ENCODE assay signal across 9 cellular contexts in genomic region chr9:89549031-89549644, GRCh38. TPM values are rescaled to one million over a fixed set of nuclear protein-coding genes. Genes with fewer than 3 reads are reported as not detected.
DNase-seq lines count a peak whose midpoint lies in the region; ATAC-seq and TF ChIP-seq lines count a peak whose summit lies in the region.
"Had no signal": no experiment of that assay in that cellular context is flagged by ENCODE, and none has a peak within 500 bp of the region (broad histone marks: within the 10 kb centered on the region; RNA-seq: fewer than 3 reads in every experiment).

No MANE protein-coding gene starts in this region.

- H2AFZ ChIP-seq in PC-3 (ENCODE audit: low read length) (no peak overlapping the region), neural progenitor cell (replicated peaks) (no peak overlapping the region)

- H3F3A ChIP-seq in PC-3 (ENCODE audit: low read length, unreplicated experiment) (no peaks in the 10 kb centered on the region), neural progenitor cell (ENCODE audit: low read depth) (no peaks in the 10 kb centered on the region)

- H4K20me1 ChIP-seq in PC-3 (ENCODE audit: low read length) (no peaks in the 10 kb centered on the region), neural progenitor cell (ENCODE audit: low read depth) (no peaks in the 10 kb centered on the region)

- POLR2A ChIA-PET in PC-3 (lab: Charles Lee; ENCODE audit: unreplicated experiment), result interaction anchor here (0.6 kb wide), 1 partner anchor 29 kb away, joined by 4 read pairs; no protein-coding TSS in a partner anchor

- DNase-seq in Calu3, result peak; percentile 80
- peak in 56 of 76 experiments; percentile 3 to 76 (median 44) for DNase-seq in HUDEP-2 (lab: John Stamatoyannopoulos, UW; ENCODE audit: unreplicated experiment in 76 of 76)
- peak; percentile 64 for DNase-seq in PC-3
- peak; percentile 91 for DNase-seq in activated T-cell treated with anti-CD3 and anti-CD28 coated beads, Interleukin-2, amount 50 U/mL, for 24 hours
- peak; percentile 50 for DNase-seq in fibroblast of gingiva (ENCODE audit: low read depth)
- DNase-seq in neural progenitor cell (ENCODE audit: low spot score), result peak; percentile 77
- peak in 43 of 49 donors; percentile 19 to 85 (median 66) for DNase-seq in substantia nigra (lab: John Stamatoyannopoulos, UW)

- H3K27me3 Mint-ChIP-seq in Calu3 (ENCODE audit: unreplicated experiment), result no peaks in the 10 kb centered on the region
- H3K27me3 Mint-ChIP-seq in activated T-cell treated with anti-CD3 and anti-CD28 coated beads, Interleukin-2, amount 50 U/mL, for 24 hours, result no peaks in the 10 kb centered on the region
- H3K27me3 Mint-ChIP-seq in neural progenitor cell (ENCODE audit: insufficient read depth, low read depth), result peaks cover 2% of the 10 kb centered on the region
- H3K27me3 Mint-ChIP-seq: dendritic cell treated with granulocyte-macrophage colony-stimulating factor and Interleukin-4, amounts not matched to agents 40 ng/mL and 50 ng/mL, for 4 days had no signal

- H3K27ac ChIP-seq in PC-3 (ENCODE audit: low read length), result no peak overlapping the region
- H3K27ac ChIP-seq in neural progenitor cell, result no peak overlapping the region
- no peak overlapping the region for H3K27ac ChIP-seq in substantia nigra (ENCODE audit: low read depth, low read length, poor library complexity, severe bottlenecking)

- no peak overlapping the region for H3K27ac Mint-ChIP-seq in Calu3 (ENCODE audit: unreplicated experiment)
- peak overlapping the region; percentile 69 for H3K27ac Mint-ChIP-seq in activated T-cell treated with anti-CD3 and anti-CD28 coated beads, Interleukin-2, amount 50 U/mL, for 24 hours
- no peak overlapping the region for H3K27ac Mint-ChIP-seq in neural progenitor cell
- H3K27ac Mint-ChIP-seq: dendritic cell treated with granulocyte-macrophage colony-stimulating factor and Interleukin-4, amounts not matched to agents 40 ng/mL and 50 ng/mL, for 4 days had no signal

- H3K4me1 ChIP-seq in PC-3 (ENCODE audit: insufficient read depth, low read length), result no peaks in the 10 kb centered on the region
- no peaks in the 10 kb centered on the region for H3K4me1 ChIP-seq in neural progenitor cell

- H3K9me2 ChIP-seq in PC-3 (replicated peaks; ENCODE audit: low read length), result no peaks in the 10 kb centered on the region

- 0 out of 2 replicates have a peak overlapping the region, but pooled peaks have one; percentile 26 for H3K4me2 ChIP-seq in PC-3 (ENCODE audit: low read length)
- H3K4me2 ChIP-seq in neural progenitor cell, result no peak overlapping the region

- H3K9ac ChIP-seq in PC-3 (ENCODE audit: low read length) (no peak overlapping the region), neural progenitor cell (no peak overlapping the region)

- H3K4me3 ChIP-seq in PC-3 (ENCODE audit: low read length) (no peak overlapping the region), neural progenitor cell (no peak overlapping the region)

- H3K4me3 Mint-ChIP-seq in Calu3 (ENCODE audit: low read depth, unreplicated experiment), result no peak overlapping the region
- H3K4me3 Mint-ChIP-seq in activated T-cell treated with anti-CD3 and anti-CD28 coated beads, Interleukin-2, amount 50 U/mL, for 24 hours, result no peak overlapping the region
- no peak overlapping the region for H3K4me3 Mint-ChIP-seq in neural progenitor cell
- H3K4me3 Mint-ChIP-seq: dendritic cell treated with granulocyte-macrophage colony-stimulating factor and Interleukin-4, amounts not matched to agents 40 ng/mL and 50 ng/mL, for 4 days had no signal

- BruUV-seq in Calu3 (replicated peaks; lab: Mats Ljungman, UMichigan), result no TSS peak
- no TSS peak for BruUV-seq in PC-3 (replicated peaks; lab: Mats Ljungman, UMichigan)

- peaks cover 5% of the 10 kb centered on the region for H3K36me3 Mint-ChIP-seq in Calu3 (ENCODE audit: insufficient read depth, unreplicated experiment)
- H3K36me3 Mint-ChIP-seq in activated T-cell treated with anti-CD3 and anti-CD28 coated beads, Interleukin-2, amount 50 U/mL, for 24 hours (ENCODE audit: low read depth), result peaks cover 10% of the 10 kb centered on the region
- H3K36me3 Mint-ChIP-seq in neural progenitor cell, result no peaks in the 10 kb centered on the region

- TF ChIP-seq CTCF in Calu3 (IDR thresholded peaks at IDR 0.05; ENCODE audit: unreplicated experiment) (peak; percentile 67), PC-3 (conservative IDR thresholded peaks at IDR 0.05; ENCODE audit: low read depth, low read length) (peak; percentile 85), neural progenitor cell (IDR thresholded peaks at IDR 0.05) (peak; percentile 94)

- no peaks in the 10 kb centered on the region for H3K9me3 ChIP-seq in PC-3 (ENCODE audit: low read length)
- H3K9me3 ChIP-seq in neural progenitor cell (ENCODE audit: low read depth), result peaks cover 6% of the 10 kb centered on the region

- peak; percentile 81 for ATAC-seq in GM21367 (IDR thresholded peaks at IDR 0.05; ENCODE audit: unreplicated experiment)
- ATAC-seq in PC-3, result peak; percentile 95

- H3K36me3 ChIP-seq in PC-3 (ENCODE audit: low read depth, low read length) (no peaks in the 10 kb centered on the region), neural progenitor cell (no peaks in the 10 kb centered on the region)

- CTCF ChIA-PET in Calu3 (lab: Charles Lee) (interaction anchor here (0.8 to 1.3 kb wide), 11 partner anchors 13 to 231 kb away, joined by 3 to 8 read pairs (median 4); partner anchors contain the start of gene SECISBP2), PC-3 (lab: Charles Lee) (interaction anchor here (1.0 to 1.8 kb wide), 4 partner anchors 20 to 174 kb away, joined by 3 to 10 read pairs (median 7); no protein-coding TSS in a partner anchor)

- peaks cover 9% of the 10 kb centered on the region for H3K4me1 Mint-ChIP-seq in Calu3 (ENCODE audit: low read depth, unreplicated experiment)
- peaks cover 23% of the 10 kb centered on the region for H3K4me1 Mint-ChIP-seq in activated T-cell treated with anti-CD3 and anti-CD28 coated beads, Interleukin-2, amount 50 U/mL, for 24 hours (ENCODE audit: low read depth)
- no peaks in the 10 kb centered on the region for H3K4me1 Mint-ChIP-seq in neural progenitor cell

- H3K27me3 ChIP-seq in PC-3 (ENCODE audit: low read length), result no peaks in the 10 kb centered on the region
- H3K27me3 ChIP-seq in neural progenitor cell, result no peaks in the 10 kb centered on the region

- H3K79me2 ChIP-seq in PC-3 (ENCODE audit: low read length) (no peaks in the 10 kb centered on the region), neural progenitor cell (ENCODE audit: low read depth) (no peaks in the 10 kb centered on the region)

- H3K9me3 Mint-ChIP-seq in Calu3 (ENCODE audit: low read depth, unreplicated experiment), result peaks cover 10% of the 10 kb centered on the region
- peaks cover 8% of the 10 kb centered on the region for H3K9me3 Mint-ChIP-seq in activated T-cell treated with anti-CD3 and anti-CD28 coated beads, Interleukin-2, amount 50 U/mL, for 24 hours
- H3K9me3 Mint-ChIP-seq in neural progenitor cell, result peaks cover 12% of the 10 kb centered on the region

- intact Hi-C loops in Calu3 (cut with micrococcal nuclease; ENCODE audit: unreplicated experiment) (loop anchor here (1.0 kb wide), 1 partner anchor 139 kb away; no protein-coding TSS in a partner anchor), PC-3 (cut with micrococcal nuclease) (loop anchor here (1.0 to 5.0 kb wide), 3 partner anchors 72 to 230 kb away; partner anchors contain the start of gene SECISBP2)

RNA-seq across cellular contexts. Expression of gene SEMA4D, which starts 51.2 kb away (rescaled TPM):
- 23.3 and 24.3 TPM in 2 replicates for total RNA-seq in Calu3 (2022)
- 5.0 and 8.0 TPM in 2 replicates for total RNA-seq in PC-3 (2014; rRNA removed)
- 19.1 and 24.9 TPM in 2 replicates for total RNA-seq in neural progenitor cell (ENCODE audit: low replicate concordance)

RNA-seq across cellular contexts. Expression of gene GADD45G, which starts 55.7 kb away (rescaled TPM):
- total RNA-seq in Calu3 (2022) (0.95 and 1.7 TPM in 2 replicates), PC-3 (2014; rRNA removed) (0.69 and 2.1 TPM in 2 replicates), neural progenitor cell (ENCODE audit: low replicate concordance) (1.8 TPM in 1 of 2 replicates, not detected in the other)
